8 cellular contexts compared by ENCODE assay signal in the genomic region with DNA sequence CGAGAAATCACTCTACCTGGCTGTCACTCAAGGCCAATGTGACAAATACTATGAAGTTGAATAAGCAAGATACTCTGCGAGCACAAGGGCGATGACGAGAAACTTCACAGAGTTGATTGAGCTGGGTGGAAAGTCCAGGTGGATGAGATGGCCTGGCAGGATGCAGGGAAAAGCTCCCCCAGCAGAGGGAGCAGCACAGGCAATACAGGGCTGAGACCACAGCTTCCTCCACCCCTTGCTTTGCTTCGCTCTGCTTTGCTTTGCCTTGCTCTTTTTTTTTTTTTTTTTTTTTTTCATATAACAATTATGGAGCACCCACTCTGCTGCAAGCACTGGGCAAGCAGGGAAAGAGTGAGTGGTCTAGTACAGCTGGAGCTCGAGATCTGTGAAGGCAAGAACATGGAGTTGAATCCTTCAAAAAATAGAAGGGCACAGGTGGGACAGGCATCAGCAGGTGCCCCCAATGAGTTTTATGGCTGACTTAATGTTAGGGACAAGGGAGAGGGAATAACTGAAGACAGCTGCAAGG.
A peak's percentile ranks its signal among the peaks of the same experiment; 100 is the strongest.
DNase-seq lines count a peak whose midpoint lies in the region; ATAC-seq and TF ChIP-seq lines count a peak whose summit lies in the region.

No MANE protein-coding gene starts in this region.

- DNase-seq in D341Med (ENCODE audit: low spot score) (peak; percentile 81), RWPE2 (ENCODE audit: low spot score) (no peak), cardiac muscle cell (ENCODE audit: low read depth in 1 of 2, low spot score in 1 of 2) (peak; percentile 54 to 82), gastrocnemius medialis (peak; percentile 15 to 16), middle frontal gyrus (ENCODE audit: extremely low spot score, low spot score) (no peak)
- DNase-seq in activated naive CD4-positive, alpha-beta T cell (lab: John Stamatoyannopoulos, UW) = peak; percentile 11 to 47 (median 22)

- H3K27ac ChIP-seq in RWPE2 (ENCODE audit: poor library complexity, severe bottlenecking) (peak overlapping the region; percentile 49), cardiac muscle cell (no peak overlapping the region), gastrocnemius medialis (no peak overlapping the region)

- in situ Hi-C loops in gastrocnemius medialis (cut with MboI; ENCODE audit: low sequenced_read_pairs in 4 of 4) = no loop called here

- intact Hi-C loops in gastrocnemius medialis (cut with DNase I; ENCODE audit: low total_unique reads) = no loop called here

- H3K27me3 ChIP-seq in RWPE2 (ENCODE audit: insufficient read depth, poor library complexity, severe bottlenecking) = no peaks in the 10 kb centered on the region
- H3K27me3 ChIP-seq in cardiac muscle cell = no peaks in the 10 kb centered on the region
- no peaks in the 10 kb centered on the region for H3K27me3 ChIP-seq in gastrocnemius medialis

- peak; percentile 95 for ATAC-seq in GM19455 (IDR thresholded peaks at IDR 0.05; ENCODE audit: unreplicated experiment)
- peak; percentile 88 for ATAC-seq in HG03521 (IDR thresholded peaks at IDR 0.05; ENCODE audit: unreplicated experiment)
- peak; percentile 64 for ATAC-seq in RWPE2 (ENCODE audit: low read depth)
- ATAC-seq in gastrocnemius medialis = peak; percentile 66 to 71

- H3K4me3 ChIP-seq in RWPE2 (ENCODE audit: severe bottlenecking) = no peak overlapping the region
- no peak overlapping the region for H3K4me3 ChIP-seq in cardiac muscle cell
- no peak overlapping the region for H3K4me3 ChIP-seq in gastrocnemius medialis

- H3K36me3 ChIP-seq in RWPE2 (ENCODE audit: low read depth) (no peaks in the 10 kb centered on the region), cardiac muscle cell (no peaks in the 10 kb centered on the region), gastrocnemius medialis (no peaks in the 10 kb centered on the region)

- H3K4me1 ChIP-seq in RWPE2 (ENCODE audit: insufficient read depth, poor library complexity, severe bottlenecking) (peaks cover 34% of the 10 kb centered on the region), cardiac muscle cell (ENCODE audit: low read depth) (peaks cover 17% of the 10 kb centered on the region), gastrocnemius medialis (peaks cover 4 to 22% of the 10 kb centered on the region in 2 donors)

- TF ChIP-seq CTCF in RWPE2 (IDR thresholded peaks at IDR 0.05; ENCODE audit: poor library complexity, severe bottlenecking) = peak; percentile 64
- peak; percentile 88 for TF ChIP-seq CTCF in cardiac muscle cell (IDR thresholded peaks at IDR 0.05; ENCODE audit: low read depth, low read length)
- TF ChIP-seq CTCF in gastrocnemius medialis (IDR thresholded peaks at IDR 0.05 in 4 of 5, conservative IDR thresholded peaks at IDR 0.05 in 1 of 5) = peak in 4 of 5 experiments; percentile 38 to 63 (median 50)

- H3K9me3 ChIP-seq in RWPE2 (ENCODE audit: severe bottlenecking) = no peaks in the 10 kb centered on the region
- no peaks in the 10 kb centered on the region for H3K9me3 ChIP-seq in cardiac muscle cell (ENCODE audit: low read depth)
- no peaks in the 10 kb centered on the region for H3K9me3 ChIP-seq in gastrocnemius medialis

- TF ChIP-seq POLR2A in gastrocnemius medialis (IDR thresholded peaks at IDR 0.05) = no peak

Comparison
In these comparisons a context has a peak if more than half of its experiments do, and no peak if none do; other contexts are left out.
1. DNase-seq: peak in D341Med (single experiment), activated naive CD4-positive, alpha-beta T cell (4 of 4), cardiac muscle cell (2 of 2) and gastrocnemius medialis (2 of 2); none in RWPE2 (single experiment) and middle frontal gyrus (single experiment).
2. Peak in every context shown above with its lines, with median percentiles within 50 percentile points of each other: ATAC-seq and CTCF ChIP-seq.